Comparison of ENCODE assay signal across 9 cellular contexts in genomic region chr2:119255760-119256573, GRCh38. TPM values are rescaled to one million over a fixed set of nuclear protein-coding genes. Genes with fewer than 3 reads are reported as not detected.
DNase-seq lines count a peak whose midpoint lies in the region; ATAC-seq and TF ChIP-seq lines count a peak whose summit lies in the region.
"Had no signal": no experiment of that assay in that cellular context is flagged by ENCODE, and none has a peak within 500 bp of the region (broad histone marks: within the 10 kb centered on the region; RNA-seq: fewer than 3 reads in every experiment).

No MANE protein-coding gene starts in this region.

- H3K9me3 ChIP-seq in endodermal cell (ENCODE audit: control insufficient read depth, low read length), result no peaks in the 10 kb centered on the region
- H3K9me3 ChIP-seq in CD8-positive, alpha-beta T cell (ENCODE audit: low read length), result no peaks in the 10 kb centered on the region

- H3K9me3 Mint-ChIP-seq in endodermal cell (no peaks in the 10 kb centered on the region), neural crest cell (no peaks in the 10 kb centered on the region)
- H3K9me3 Mint-ChIP-seq in CD8-positive, alpha-beta T cell, result no peaks in the 10 kb centered on the region

- H3K36me3 ChIP-seq in endodermal cell (ENCODE audit: control insufficient read depth, insufficient read depth, low read length), result no peaks in the 10 kb centered on the region
- H3K36me3 ChIP-seq in CD8-positive, alpha-beta T cell (ENCODE audit: insufficient read depth, low read length), result no peaks in the 10 kb centered on the region

- no peak overlapping the region for H3K9ac ChIP-seq in endodermal cell (ENCODE audit: extremely low read depth, low read length, poor library complexity, severe bottlenecking)

- POLR2A ChIA-PET in CD8-positive, alpha-beta T cell (lab: Charles Lee), result no interaction called here

- no peak for ATAC-seq in CD8-positive, alpha-beta T cell
- ATAC-seq in GM21576 (IDR thresholded peaks at IDR 0.05; ENCODE audit: unreplicated experiment), result no peak

- peak overlapping the region; percentile 7 for H3K27ac ChIP-seq in endodermal cell (ENCODE audit: low read depth, low read length)
- no peak overlapping the region for H3K27ac ChIP-seq in CD8-positive, alpha-beta T cell (ENCODE audit: low read depth, low read length)

- no peak for TF ChIP-seq CTCF in endodermal cell (conservative IDR thresholded peaks at IDR 0.05)
- TF ChIP-seq CTCF in neural crest cell (conservative IDR thresholded peaks at IDR 0.05), result no peak
- TF ChIP-seq CTCF in CD8-positive, alpha-beta T cell (IDR thresholded peaks at IDR 0.05), result no peak

- peaks cover 18% of the 10 kb centered on the region for H3K4me1 Mint-ChIP-seq in endodermal cell
- H3K4me1 Mint-ChIP-seq in neural crest cell, result peaks cover 35% of the 10 kb centered on the region
- H3K4me1 Mint-ChIP-seq in CD8-positive, alpha-beta T cell (ENCODE audit: low read depth), result no peaks in the 10 kb centered on the region

- H3K4me1 ChIP-seq in endodermal cell (ENCODE audit: control insufficient read depth, insufficient read depth, low read length), result peaks cover 7% of the 10 kb centered on the region
- H3K4me1 ChIP-seq in CD8-positive, alpha-beta T cell (ENCODE audit: insufficient read depth, low read length), result no peaks in the 10 kb centered on the region

- intact Hi-C loops in CD8-positive, alpha-beta T cell (cut with DNase I, micrococcal nuclease), result no loop called here

- CTCF ChIA-PET in CD8-positive, alpha-beta T cell (lab: Charles Lee), result no interaction called here

- H3K27me3 ChIP-seq in endodermal cell (ENCODE audit: control insufficient read depth, insufficient read depth, low read length, poor library complexity, severe bottlenecking), result no peaks in the 10 kb centered on the region
- no peaks in the 10 kb centered on the region for H3K27me3 ChIP-seq in CD8-positive, alpha-beta T cell (ENCODE audit: insufficient read depth, low read length)

- H3K27me3 Mint-ChIP-seq in endodermal cell (ENCODE audit: insufficient read depth) (no peaks in the 10 kb centered on the region), neural crest cell (ENCODE audit: low read depth) (no peaks in the 10 kb centered on the region)
- H3K27me3 Mint-ChIP-seq in CD8-positive, alpha-beta T cell (ENCODE audit: low read depth), result peaks cover 5% of the 10 kb centered on the region

- peaks cover 2% of the 10 kb centered on the region for H3K36me3 Mint-ChIP-seq in endodermal cell (ENCODE audit: low read depth)
- no peaks in the 10 kb centered on the region for H3K36me3 Mint-ChIP-seq in neural crest cell (ENCODE audit: low read depth)
- no peaks in the 10 kb centered on the region for H3K36me3 Mint-ChIP-seq in CD8-positive, alpha-beta T cell

- 52 to 74% methylated on average over 8 to 12 of the region's 12 CpGs for WGBS in endodermal cell (ENCODE audit: insufficient coverage in 1 of 2, insufficient read length in 1 of 2), 2 experiments

- DNase-seq in EH (ENCODE audit: low read depth) (peak; percentile 99), NCI-H748 (lab: John Stamatoyannopoulos, UW; ENCODE audit: unreplicated experiment) (peak; percentile 36), endodermal cell (peak; percentile 55), neural crest cell (ENCODE audit: low read depth, low spot score) (no peak), SKM-1 treated with dmso at 0.1 percent for 144 hours (lab: John Stamatoyannopoulos, UW; ENCODE audit: unreplicated experiment) (no peak)
- DNase-seq in stimulated activated CD4-positive, alpha-beta T cell treated with anti-CD3 and anti-CD28 coated beads, Interleukin-12 subunit alpha, Interleukin-12 subunit beta, amount 100 ng/mL, for 4 hours, result no peak
- no peak for DNase-seq in CD8-positive, alpha-beta T cell
- DNase-seq: stimulated activated CD4-positive, alpha-beta T cell treated with anti-CD3 and anti-CD28 coated beads, Interleukin-4, amount 100 ng/mL, for 1 hour had no signal

- H3K27ac Mint-ChIP-seq in endodermal cell (peak overlapping the region; percentile 72), neural crest cell (ENCODE audit: unreplicated experiment) (no peak overlapping the region)
- H3K27ac Mint-ChIP-seq in CD8-positive, alpha-beta T cell, result no peak overlapping the region

- no peak overlapping the region for H3K4me3 ChIP-seq in endodermal cell (ENCODE audit: low read length)
- no peak overlapping the region for H3K4me3 ChIP-seq in CD8-positive, alpha-beta T cell (ENCODE audit: low read depth, low read length)

- H3K4me3 Mint-ChIP-seq in endodermal cell (no peak overlapping the region), neural crest cell (peak overlapping the region; percentile 27)
- no peak overlapping the region for H3K4me3 Mint-ChIP-seq in CD8-positive, alpha-beta T cell

RNA-seq across cellular contexts. Expression of gene STEAP3, which starts 32.3 kb away (rescaled TPM):
- total RNA-seq in endodermal cell, result 1 to 10 TPM; 4.4 to 7.9 TPM
- polyA plus RNA-seq in endodermal cell (2013, experiment 1 of 2), result 3.2 TPM
- polyA plus RNA-seq in endodermal cell (2013, experiment 2 of 2), result 4.2 TPM
- 0.73 and 0.77 TPM in 2 replicates for total RNA-seq in neural crest cell
- total RNA-seq in CD8-positive, alpha-beta T cell, result not detected

Comparison
In these comparisons a context has a peak if more than half of its experiments do, and no peak if none do; other contexts are left out.
1. DNase-seq: peak in EH (single experiment), NCI-H748 (single experiment) and endodermal cell (single experiment); none in neural crest cell (single experiment), stimulated activated CD4-positive, alpha-beta T cell treated with anti-CD3 and anti-CD28 coated beads, Interleukin-12 subunit alpha, Interleukin-12 subunit beta, amount 100 ng/mL, for 4 hours (single experiment), CD8-positive, alpha-beta T cell (0 of 7) and SKM-1 treated with dmso at 0.1 percent for 144 hours (single experiment).